Comparison of ENCODE assay signal across 15 cellular contexts in genomic region chr9:92188969-92189781, GRCh38.
"Had no signal": no experiment of that assay in that cellular context is flagged by ENCODE, and none has a peak within 500 bp of the region (broad histone marks: within the 10 kb centered on the region; RNA-seq: fewer than 3 reads in every experiment).

No MANE protein-coding gene starts in this region.

- H3K4me3 Mint-ChIP-seq: activated T-cell treated with anti-CD3 and anti-CD28 coated beads, Interleukin-2, amount 50 U/mL, for 4 hours; brain; central memory CD8-positive, alpha-beta T cell; neural crest cell had no signal

- H3K27me3 Mint-ChIP-seq: brain had no signal

- H3K27me3 ChIP-seq: pancreas had no signal

- H3K9me3 ChIP-seq: heart right ventricle, left ventricle myocardium inferior, pancreas had no signal

- H3K4me3 ChIP-seq: heart right ventricle, left ventricle myocardium inferior, pancreas had no signal

- H3K36me3 ChIP-seq: heart right ventricle, left ventricle myocardium inferior, pancreas had no signal

- DNase-seq: activated effector memory CD4-positive, alpha-beta T cell treated with anti-CD3 and anti-CD28 coated beads, Interleukin-2, amount 50 U/mL, for 16 hours; activated T-cell treated with anti-CD3 and anti-CD28 coated beads, Interleukin-2, amount 50 U/mL, for 4 hours; amniotic stem cell; cortex of kidney; effector CD8-positive, alpha-beta T cell; heart right ventricle; left ventricle myocardium inferior; pancreas; stimulated activated CD4-positive, alpha-beta T cell treated with anti-CD3 and anti-CD28 coated beads, Interleukin-15, amount 100 ng/mL, for 24 hours; stimulated activated CD4-positive, alpha-beta T cell treated with anti-CD3 and anti-CD28 coated beads, Interleukin-4, amount 100 ng/mL, for 24 hours had no signal

- H3K4me1 ChIP-seq: heart right ventricle, left ventricle myocardium inferior, pancreas had no signal

- H3K27ac Mint-ChIP-seq: activated naive CD4-positive, alpha-beta T cell treated with anti-CD3 and anti-CD28 coated beads, Interleukin-2, amount 50 U/mL, for 72 hours; brain had no signal

- H3K27ac ChIP-seq: heart right ventricle, left ventricle myocardium inferior, pancreas had no signal

- ATAC-seq: activated CD4-positive, CD25-positive, alpha-beta regulatory T cell treated with anti-CD3 and anti-CD28 coated beads, Interleukin-2, amount 50 U/mL, for 24 hours; activated naive CD4-positive, alpha-beta T cell treated with anti-CD3 and anti-CD28 coated beads, Interleukin-2, amount 50 U/mL, for 72 hours; heart right ventricle; pancreas had no signal

- H3K36me3 Mint-ChIP-seq: activated naive CD4-positive, alpha-beta T cell treated with anti-CD3 and anti-CD28 coated beads, Interleukin-2, amount 50 U/mL, for 72 hours; brain had no signal

- H3K4me1 Mint-ChIP-seq: brain; central memory CD8-positive, alpha-beta T cell had no signal

- H3K9me3 Mint-ChIP-seq: activated T-cell treated with anti-CD3 and anti-CD28 coated beads, Interleukin-2, amount 50 U/mL, for 4 hours; central memory CD8-positive, alpha-beta T cell had no signal
